ENCODE assay signal across 8 cellular contexts in the genomic region with DNA sequence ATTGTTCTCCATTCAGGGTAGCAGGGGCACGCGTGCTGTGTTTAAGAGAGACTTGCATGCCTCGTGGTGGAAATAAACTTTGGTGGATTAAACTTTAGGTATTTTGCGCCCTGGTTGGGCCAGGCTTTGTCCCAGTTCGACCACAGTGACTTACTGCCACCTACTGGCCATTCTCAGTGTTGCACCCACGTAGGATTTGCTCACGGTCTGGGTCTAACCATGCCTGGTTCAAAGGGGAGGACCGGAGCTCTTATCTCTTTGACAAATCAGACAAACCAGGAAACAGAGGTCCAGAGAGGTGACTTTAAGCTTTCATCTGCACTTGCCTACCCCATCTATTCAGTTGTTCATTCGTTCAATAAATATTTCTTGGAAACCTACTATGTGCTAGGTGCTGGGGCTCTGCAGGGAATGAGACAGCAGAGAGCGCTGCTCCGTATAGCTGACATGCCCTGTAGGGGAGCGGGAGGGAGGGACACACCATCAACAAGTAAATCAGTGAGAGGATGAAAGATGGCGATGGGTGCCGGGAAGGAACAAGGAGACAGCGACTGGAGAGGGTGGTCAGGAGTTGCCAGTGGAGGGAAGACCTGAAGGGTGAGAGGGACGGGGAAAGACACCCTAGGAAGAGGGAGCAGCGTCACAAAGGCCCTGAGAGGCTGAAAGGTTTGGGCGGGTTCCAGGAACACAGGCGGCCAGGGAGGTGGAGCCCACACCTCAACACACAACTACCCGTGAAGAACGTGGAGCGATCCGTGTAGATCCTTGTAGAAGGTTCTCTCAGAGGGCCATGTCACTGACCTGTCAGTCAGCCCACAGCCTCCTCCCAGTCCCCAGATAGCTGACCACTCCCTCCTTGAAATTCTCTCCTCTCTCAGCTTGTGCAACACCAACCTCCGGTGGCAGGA. TPM values are rescaled to one million over a fixed set of nuclear protein-coding genes. Genes with fewer than 3 reads are reported as not detected.
DNase-seq lines count a peak whose midpoint lies in the region; ATAC-seq and TF ChIP-seq lines count a peak whose summit lies in the region.

No MANE protein-coding gene starts in this region.

- no peaks in the 10 kb centered on the region for H3K36me3 Mint-ChIP-seq in activated naive CD8-positive, alpha-beta T cell treated with anti-CD3 and anti-CD28 coated beads, Interleukin-2, amount 10 ng/mL, durations not matched to agents 7 days and 5 days

- H3K4me1 Mint-ChIP-seq in activated naive CD8-positive, alpha-beta T cell treated with anti-CD3 and anti-CD28 coated beads, Interleukin-2, amount 10 ng/mL, durations not matched to agents 7 days and 5 days = peaks cover 8% of the 10 kb centered on the region

- H3K27me3 ChIP-seq in upper lobe of right lung = no peaks in the 10 kb centered on the region

- ATAC-seq in activated naive CD8-positive, alpha-beta T cell treated with anti-CD3 and anti-CD28 coated beads, Interleukin-2, amount 10 ng/mL, durations not matched to agents 7 days and 5 days (ENCODE audit: low read depth) = peak; percentile 96
- peak; percentile 98 for ATAC-seq in upper lobe of right lung

- no peaks in the 10 kb centered on the region for H3K9me3 Mint-ChIP-seq in activated naive CD8-positive, alpha-beta T cell treated with anti-CD3 and anti-CD28 coated beads, Interleukin-2, amount 10 ng/mL, durations not matched to agents 7 days and 5 days

- H3K4me3 ChIP-seq in HFF-Myc (replicated peaks; ENCODE audit: low read depth, low read length) (peak overlapping the region; percentile 21), upper lobe of right lung (peak overlapping the region; percentile 17)

- no peaks in the 10 kb centered on the region for H3K9me3 ChIP-seq in upper lobe of right lung

- peaks cover 12% of the 10 kb centered on the region for H3K4me1 ChIP-seq in upper lobe of right lung

- H3K4me3 Mint-ChIP-seq in activated naive CD8-positive, alpha-beta T cell treated with anti-CD3 and anti-CD28 coated beads, Interleukin-2, amount 10 ng/mL, durations not matched to agents 7 days and 5 days = peak overlapping the region; percentile 68

- intact Hi-C loops in cardiac septum (cut with DNase I) (loop anchor here (2.0 to 5.0 kb wide), 3 partner anchors 92 to 364 kb away; no protein-coding TSS in a partner anchor), posterior vena cava (cut with DNase I) (loop anchor here in 1 of 2 donors (10.0 kb wide), 1 partner anchor 154 kb away; no protein-coding TSS in a partner anchor), upper lobe of right lung (cut with DNase I) (no loop called here)

- POLR2A ChIA-PET in activated naive CD8-positive, alpha-beta T cell treated with anti-CD3 and anti-CD28 coated beads, Interleukin-2, amount 10 ng/mL, durations not matched to agents 7 days and 5 days (lab: Charles Lee) = interaction anchor here (0.6 to 1.1 kb wide), 5 partner anchors 14 to 252 kb away, joined by 3 to 4 read pairs (median 3); partner anchors contain the start of genes SNRNP40 and ZCCHC17

- peak; percentile 63 for DNase-seq in GF-D8 (lab: John Stamatoyannopoulos, UW)
- DNase-seq in HFF-Myc (ENCODE audit: extremely low read depth, low read depth) = peak; percentile 87
- peak; percentile 87 for DNase-seq in NCI-H1092 (lab: John Stamatoyannopoulos, UW)
- peak; percentile 72 for DNase-seq in SKM-1 (lab: John Stamatoyannopoulos, UW; ENCODE audit: unreplicated experiment)
- DNase-seq in activated naive CD8-positive, alpha-beta T cell treated with anti-CD3 and anti-CD28 coated beads, Interleukin-2, amount 10 ng/mL, durations not matched to agents 7 days and 5 days = peak; percentile 88
- DNase-seq in cardiac septum (ENCODE audit: low spot score) = peak; percentile 92
- DNase-seq in posterior vena cava (ENCODE audit: low spot score) = peak; percentile 93
- peak; percentile 84 for DNase-seq in upper lobe of right lung

- TF ChIP-seq CTCF in HFF-Myc (IDR thresholded peaks at IDR 0.05; ENCODE audit: low read depth, low read length, missing control alignments) (peak; percentile 90), upper lobe of right lung (IDR thresholded peaks at IDR 0.05) (peak; percentile 97)

- H3K27ac ChIP-seq in upper lobe of right lung = no peak overlapping the region

- H3K36me3 ChIP-seq in upper lobe of right lung = no peaks in the 10 kb centered on the region

- no peak overlapping the region for H3K27ac Mint-ChIP-seq in activated naive CD8-positive, alpha-beta T cell treated with anti-CD3 and anti-CD28 coated beads, Interleukin-2, amount 10 ng/mL, durations not matched to agents 7 days and 5 days

- peaks cover 15% of the 10 kb centered on the region for H3K27me3 Mint-ChIP-seq in activated naive CD8-positive, alpha-beta T cell treated with anti-CD3 and anti-CD28 coated beads, Interleukin-2, amount 10 ng/mL, durations not matched to agents 7 days and 5 days

RNA-seq across cellular contexts. Expression of gene TINAGL1, which starts 27.2 kb away (rescaled TPM):
- not detected for total RNA-seq in activated naive CD8-positive, alpha-beta T cell treated with anti-CD3 and anti-CD28 coated beads, Interleukin-2, amount 10 ng/mL, durations not matched to agents 7 days and 5 days
- total RNA-seq in cardiac septum = 180 TPM
- 100 to 1,000 TPM; 110 to 123 TPM for total RNA-seq in posterior vena cava
- 154 TPM for total RNA-seq in upper lobe of right lung

Comparison
In these comparisons a context has a peak if more than half of its experiments do, and no peak if none do; other contexts are left out.
1. RNA of gene TINAGL1, which starts 27.2 kb away (total RNA-seq): 180 TPM in cardiac septum (single experiment), 154 TPM in upper lobe of right lung (single experiment) and 110 to 123 TPM in posterior vena cava; not detected in activated naive CD8-positive, alpha-beta T cell treated with anti-CD3 and anti-CD28 coated beads, Interleukin-2, amount 10 ng/mL, durations not matched to agents 7 days and 5 days; every median in the first group is over 100 times any median in the second.
2. Peak in every context shown above with its lines, with median percentiles within 50 percentile points of each other: DNase-seq.